In genomic region chr16:67191410-67191994, GRCh38 we compare ENCODE assay signal across 8 cellular contexts. TPM values are rescaled to one million over a fixed set of nuclear protein-coding genes. Genes with fewer than 3 reads are reported as not detected.
A peak's percentile ranks its signal among the peaks of the same experiment; 100 is the strongest.
DNase-seq lines count a peak whose midpoint lies in the region; ATAC-seq, FAIRE-seq and TF ChIP-seq lines count a peak whose summit lies in the region.

No MANE protein-coding gene starts in this region.

- no peak overlapping the region for H3K9ac ChIP-seq in fibroblast of lung (ENCODE audit: insufficient read depth, low read length)

- peaks cover 24% of the 10 kb centered on the region for H3K36me3 ChIP-seq in fibroblast of lung (ENCODE audit: control insufficient read depth, insufficient read depth, low read length)

- H3K4me1 ChIP-seq in fibroblast of lung (ENCODE audit: control insufficient read depth, extremely low read depth, insufficient read depth, low read length): peaks cover 22% of the 10 kb centered on the region

- POLR2A ChIA-PET in RWPE1 (lab: Yijun Ruan, JAX; ENCODE audit: low non-redundant PET): no interaction called here

- CTCF ChIA-PET in RWPE1 (lab: Yijun Ruan, JAX): no interaction called here

- ATAC-seq in GM18517 (IDR thresholded peaks at IDR 0.05; ENCODE audit: unreplicated experiment) (peak; percentile 3), GM19463 (IDR thresholded peaks at IDR 0.05; ENCODE audit: unreplicated experiment) (no peak)

- peaks cover 27% of the 10 kb centered on the region for H3K79me2 ChIP-seq in fibroblast of lung (ENCODE audit: control insufficient read depth, insufficient read depth, low read length)

- no peaks in the 10 kb centered on the region for H3K9me3 ChIP-seq in fibroblast of lung (ENCODE audit: control insufficient read depth, insufficient read depth, low read depth, low read length)

- H3K27ac ChIP-seq in RWPE1 (peak overlapping the region; percentile 74), fibroblast of lung (ENCODE audit: insufficient read depth, low read length) (no peak overlapping the region), substantia nigra (ENCODE audit: low read depth, low read length, poor library complexity, severe bottlenecking) (no peak overlapping the region)

- H2AFZ ChIP-seq in fibroblast of lung (ENCODE audit: low read length): no peak overlapping the region

- FAIRE-seq in GM12891 (lab: Jason Lieb, UNC): no peak

- H3K4me3 ChIP-seq in fibroblast of lung (replicated peaks in 1 of 4; ENCODE audit: control extremely low read depth in 1 of 4, insufficient read depth in 1 of 4, low read depth in 3 of 4, low read length in 4 of 4) (peak overlapping the region in 3 of 4 experiments; percentile 29 to 44 (median 40)), skeletal muscle cell (ENCODE audit: low read depth, low read length) (peak overlapping the region; percentile 99)

- no peak for TF ChIP-seq CTCF in RWPE1 (conservative IDR thresholded peaks at IDR 0.05; ENCODE audit: low read depth)
- TF ChIP-seq CTCF in fibroblast of lung (conservative IDR thresholded peaks at IDR 0.05 in 1 of 2, IDR thresholded peaks at IDR 0.05 in 1 of 2; ENCODE audit: low read depth in 1 of 2, low read length in 2 of 2): no peak

- DNase-seq in RWPE1 (ENCODE audit: low spot score): no peak
- no peak for DNase-seq in fibroblast of lung (ENCODE audit: low read depth in 2 of 2)
- DNase-seq in skeletal muscle cell (ENCODE audit: low read depth): no peak
- no peak for DNase-seq in substantia nigra (lab: John Stamatoyannopoulos, UW)
- DNase-seq in amygdala (lab: John Stamatoyannopoulos, UW): no peak
- DNase-seq in GM12891 (ENCODE audit: insufficient read length, low spot score): no peak

- H4K20me1 ChIP-seq in fibroblast of lung (ENCODE audit: control insufficient read depth, extremely low read depth, insufficient read depth, low read length): no peaks in the 10 kb centered on the region

- H3K27me3 ChIP-seq in fibroblast of lung (ENCODE audit: control insufficient read depth, insufficient read depth, low read length): no peaks in the 10 kb centered on the region

- no peak for TF ChIP-seq POLR2A in GM12891 (IDR thresholded peaks at IDR 0.05; ENCODE audit: low read depth, low read length)

- H3K4me2 ChIP-seq in fibroblast of lung (ENCODE audit: extremely low read depth, insufficient read depth, low read length): peak overlapping the region; percentile 58

TF ChIP-seq in GM12891, 5 proteins besides CTCF, POLR2A, EP300 and RAD21:
- TF ChIP-seq SPI1 (IDR thresholded peaks at IDR 0.05; ENCODE audit: low read depth, low read length) (no peak), TAF1 (IDR thresholded peaks at IDR 0.05; ENCODE audit: low read depth, low read length) (no peak), POU2F2 (IDR thresholded peaks at IDR 0.05; ENCODE audit: low read depth, low read length) (no peak), POLR2AphosphoS5 (IDR thresholded peaks at IDR 0.05; ENCODE audit: low read depth, low read length) (no peak), PAX5 (IDR thresholded peaks at IDR 0.05; ENCODE audit: insufficient read depth, low read length, severe bottlenecking) (no peak)

RNA-seq across cellular contexts. Expression of gene E2F4, which starts 0.5 kb away (rescaled TPM):
- 42.4 and 48.3 TPM in 2 replicates for total RNA-seq in fibroblast of lung
- 59.9 and 70.4 TPM in 2 replicates for polyA plus RNA-seq in fibroblast of lung
- polyA plus RNA-seq in fibroblast of lung (2012): 37.3 and 52.9 TPM in 2 replicates
- 126 and 164 TPM in 2 replicates for polyA minus RNA-seq in fibroblast of lung (ENCODE audit: low replicate concordance)
- polyA plus RNA-seq in GM12891 (2012; ENCODE audit: low read depth, missing spikeins): 65.9 TPM

RNA-seq across cellular contexts. Expression of gene EXOC3L1, which starts 1.6 kb away (rescaled TPM):
- total RNA-seq in fibroblast of lung: 0.26 and 0.33 TPM in 2 replicates
- 0.09 TPM in 1 of 2 replicates, not detected in the other for polyA plus RNA-seq in fibroblast of lung
- 0.28 and 0.30 TPM in 2 replicates for polyA plus RNA-seq in fibroblast of lung (2012)
- not detected in 2 replicates for polyA minus RNA-seq in fibroblast of lung (ENCODE audit: low replicate concordance)
- not detected for polyA plus RNA-seq in GM12891 (2012; ENCODE audit: low read depth, missing spikeins)

RNA-seq across cellular contexts. Expression of gene ELMO3, which starts 7.4 kb away (rescaled TPM):
- 0.26 and 0.33 TPM in 2 replicates for total RNA-seq in fibroblast of lung
- polyA plus RNA-seq in fibroblast of lung: 0.36 and 0.42 TPM in 2 replicates
- 0.37 and 0.52 TPM in 2 replicates for polyA plus RNA-seq in fibroblast of lung (2012)
- 0.16 and 0.26 TPM in 2 replicates for polyA minus RNA-seq in fibroblast of lung (ENCODE audit: low replicate concordance)
- 1.5 TPM for polyA plus RNA-seq in GM12891 (2012; ENCODE audit: low read depth, missing spikeins)

RNA-seq across cellular contexts. Expression of gene MATCAP1, which starts 7.7 kb away (rescaled TPM):
- total RNA-seq in fibroblast of lung: 21.8 and 28.4 TPM in 2 replicates
- polyA plus RNA-seq in fibroblast of lung: 12.7 and 16.6 TPM in 2 replicates
- polyA plus RNA-seq in fibroblast of lung (2012): 11.6 and 14.2 TPM in 2 replicates
- 13.9 and 16.7 TPM in 2 replicates for polyA minus RNA-seq in fibroblast of lung (ENCODE audit: low replicate concordance)
- 19.1 TPM for polyA plus RNA-seq in GM12891 (2012; ENCODE audit: low read depth, missing spikeins)

RNA-seq across cellular contexts. Expression of gene NOL3, which starts 21.2 kb away (rescaled TPM):
- total RNA-seq in fibroblast of lung: 12.8 and 23.3 TPM in 2 replicates
- polyA plus RNA-seq in fibroblast of lung: 6.2 and 8.0 TPM in 2 replicates
- polyA plus RNA-seq in fibroblast of lung (2012): 12.9 and 15.1 TPM in 2 replicates
- polyA minus RNA-seq in fibroblast of lung (ENCODE audit: low replicate concordance): 0.82 and 14.4 TPM in 2 replicates
- 10.3 TPM for polyA plus RNA-seq in GM12891 (2012; ENCODE audit: low read depth, missing spikeins)
